ENCODE assay signal across 8 cellular contexts in genomic region chr3:172666873-172667694, GRCh38. TPM values are rescaled to one million over a fixed set of nuclear protein-coding genes. Genes with fewer than 3 reads are reported as not detected.
A peak's percentile ranks its signal among the peaks of the same experiment; 100 is the strongest.
DNase-seq lines count a peak whose midpoint lies in the region; ATAC-seq and TF ChIP-seq lines count a peak whose summit lies in the region.

No MANE protein-coding gene starts in this region.

- H3K27me3 Mint-ChIP-seq in endodermal cell (ENCODE audit: insufficient read depth): no peaks in the 10 kb centered on the region

- no peak overlapping the region for H3K27ac ChIP-seq in endodermal cell (ENCODE audit: low read depth, low read length)

- H3K27ac Mint-ChIP-seq in endodermal cell: peak overlapping the region; percentile 57

- TF ChIP-seq CTCF in endodermal cell (conservative IDR thresholded peaks at IDR 0.05) (peak; percentile 95), mucosa of descending colon (IDR thresholded peaks at IDR 0.05) (peak; percentile 56)

- WGBS in endodermal cell (ENCODE audit: insufficient coverage in 1 of 2, insufficient read length in 1 of 2), 2 experiments: 64 to 87% methylated on average over 6 to 16 of the region's 16 CpGs

- H3K4me1 ChIP-seq in endodermal cell (ENCODE audit: control insufficient read depth, insufficient read depth, low read length) (no peaks in the 10 kb centered on the region), mucosa of descending colon (ENCODE audit: low read depth) (peaks cover 4% of the 10 kb centered on the region)

- ATAC-seq in GM21447 (IDR thresholded peaks at IDR 0.05; ENCODE audit: unreplicated experiment): peak; percentile 98
- ATAC-seq in mucosa of descending colon: peak; percentile 100

- intact Hi-C loops in mucosa of descending colon (cut with DNase I, micrococcal nuclease): loop anchor here in 1 of 2 donors (10.0 kb wide), 1 partner anchor 182 kb away; no protein-coding TSS in a partner anchor

- H3K4me3 ChIP-seq in endodermal cell (ENCODE audit: low read length) (no peak overlapping the region), mucosa of descending colon (no peak overlapping the region)

- peaks cover 24% of the 10 kb centered on the region for H3K36me3 Mint-ChIP-seq in endodermal cell (ENCODE audit: low read depth)

- H3K36me3 ChIP-seq in endodermal cell (ENCODE audit: control insufficient read depth, insufficient read depth, low read length) (no peaks in the 10 kb centered on the region), mucosa of descending colon (ENCODE audit: low read depth) (no peaks in the 10 kb centered on the region)

- H3K9me3 ChIP-seq in endodermal cell (ENCODE audit: control insufficient read depth, low read length) (peaks cover 14% of the 10 kb centered on the region), mucosa of descending colon (no peaks in the 10 kb centered on the region)

- H3K9ac ChIP-seq in endodermal cell (ENCODE audit: extremely low read depth, low read length, poor library complexity, severe bottlenecking): no peak overlapping the region

- peaks cover 51% of the 10 kb centered on the region for H3K9me3 Mint-ChIP-seq in endodermal cell

- no peaks in the 10 kb centered on the region for H3K27me3 ChIP-seq in endodermal cell (ENCODE audit: control insufficient read depth, insufficient read depth, low read length, poor library complexity, severe bottlenecking)

- H3K4me1 Mint-ChIP-seq in endodermal cell: peaks cover 5% of the 10 kb centered on the region

- no peak overlapping the region for H3K4me3 Mint-ChIP-seq in endodermal cell

- DNase-seq in DMS114 treated with DMSO at 0.1 percent for 48 hours (lab: John Stamatoyannopoulos, UW; ENCODE audit: unreplicated experiment) (peak; percentile 51), HS-5 (ENCODE audit: low read depth) (peak; percentile 50), NOMO-1 treated with DMSO at 0.1 percent for 48 hours (lab: John Stamatoyannopoulos, UW; ENCODE audit: unreplicated experiment) (peak; percentile 93), endodermal cell (peak; percentile 93), mucosa of descending colon (peak in 2 of 3 donors; percentile 43 to 95)
- DNase-seq in activated CD8-positive, alpha-beta memory T cell treated with anti-CD3 and anti-CD28 coated beads for 1 hour (ENCODE audit: extremely low read depth in 1 of 2, low read depth in 1 of 2): peak; percentile 32 to 60
- DNase-seq in stimulated activated CD8-positive, alpha-beta memory T cell treated with anti-CD3 and anti-CD28 coated beads, Interleukin-7, amount 100 ng/mL, for 24 hours (ENCODE audit: low read depth): peak; percentile 56

RNA-seq across cellular contexts. Expression of gene NCEH1, which starts 43.8 kb away (rescaled TPM):
- 10 to 100 TPM; 14.1 to 16.5 TPM for total RNA-seq in endodermal cell
- polyA plus RNA-seq in endodermal cell (2013, experiment 1 of 2): 2.7 TPM
- 2.9 TPM for polyA plus RNA-seq in endodermal cell (2013, experiment 2 of 2)
- total RNA-seq in mucosa of descending colon: 10 to 100 TPM; 21.5 to 63.9 (median 53.3) TPM
